ENCODE assay signal across 21 cellular contexts in genomic region chr5:132838516-132839282, GRCh38. TPM values are rescaled to one million over a fixed set of nuclear protein-coding genes. Genes with fewer than 3 reads are reported as not detected.
DNase-seq lines count a peak whose midpoint lies in the region; ATAC-seq and TF ChIP-seq lines count a peak whose summit lies in the region.
"Had no signal": no experiment of that assay in that cellular context is flagged by ENCODE, and none has a peak within 500 bp of the region (broad histone marks: within the 10 kb centered on the region; RNA-seq: fewer than 3 reads in every experiment).

No MANE protein-coding gene starts in this region.

- peaks cover 0 to 25% (median 0%) of the 10 kb centered on the region in 12 donors for H3K4me1 ChIP-seq in heart left ventricle
- H3K4me1 ChIP-seq: ascending aorta, testis had no signal

- no peaks in the 10 kb centered on the region for H3K36me3 ChIP-seq in heart left ventricle
- H3K36me3 ChIP-seq: ascending aorta, sigmoid colon had no signal

- H3K27me3 ChIP-seq in AG04450 (ENCODE audit: control insufficient read depth, insufficient read depth, low read length) (no peaks in the 10 kb centered on the region), heart left ventricle (no peaks in the 10 kb centered on the region)
- H3K27me3 ChIP-seq: ascending aorta, sigmoid colon, testis had no signal

- H3K27ac Mint-ChIP-seq in chondrocyte (ENCODE audit: unreplicated experiment): no peak overlapping the region
- H3K27ac Mint-ChIP-seq: activated naive CD4-positive, alpha-beta T cell treated with anti-CD3 and anti-CD28 coated beads for 36 hours; CD4-positive, CD25-positive, alpha-beta regulatory T cell had no signal

- no peak for TF ChIP-seq CTCF in AG04450 (IDR thresholded peaks at IDR 0.05; ENCODE audit: low read depth, low read length)
- no peak for TF ChIP-seq CTCF in chondrocyte (IDR thresholded peaks at IDR 0.05)
- no peak for TF ChIP-seq CTCF in heart left ventricle (IDR thresholded peaks at IDR 0.05)

- H3K36me3 Mint-ChIP-seq in chondrocyte (ENCODE audit: low read depth): no peaks in the 10 kb centered on the region
- H3K36me3 Mint-ChIP-seq: CD4-positive, CD25-positive, alpha-beta regulatory T cell had no signal

- WGBS in heart left ventricle, 4 donors: 80 to 90% (median 82%) methylated on average over 3 of the region's 3 CpGs

- H3K4me3 Mint-ChIP-seq in chondrocyte (ENCODE audit: unreplicated experiment): no peak overlapping the region
- H3K4me3 Mint-ChIP-seq: activated naive CD4-positive, alpha-beta T cell treated with anti-CD3 and anti-CD28 coated beads for 36 hours; CD4-positive, CD25-positive, alpha-beta regulatory T cell had no signal

- no peaks in the 10 kb centered on the region for H3K27me3 Mint-ChIP-seq in chondrocyte (ENCODE audit: low read depth)

- H3K9me3 Mint-ChIP-seq in chondrocyte (ENCODE audit: low read depth): no peaks in the 10 kb centered on the region
- H3K9me3 Mint-ChIP-seq: activated naive CD4-positive, alpha-beta T cell treated with anti-CD3 and anti-CD28 coated beads for 36 hours; CD4-positive, CD25-positive, alpha-beta regulatory T cell had no signal

- H3K9me3 ChIP-seq in AG04450 (ENCODE audit: control insufficient read depth, insufficient read depth, low read length): no peaks in the 10 kb centered on the region
- H3K9me3 ChIP-seq in heart left ventricle: no peaks in the 10 kb centered on the region
- H3K9me3 ChIP-seq: A549, ascending aorta, sigmoid colon, testis had no signal

- H3K4me1 Mint-ChIP-seq in chondrocyte (ENCODE audit: low read depth): no peaks in the 10 kb centered on the region
- H3K4me1 Mint-ChIP-seq: CD4-positive, CD25-positive, alpha-beta regulatory T cell had no signal

- CTCF ChIA-PET in AG04450 (lab: Charles Lee): interaction anchor here (0.6 to 3.5 kb wide), 4 partner anchors 9 to 451 kb away, joined by 3 to 18 read pairs (median 4); no protein-coding TSS in a partner anchor
- CTCF ChIA-PET in HEK293T (lab: Yijun Ruan, JAX): interaction anchor here (0.9 kb wide), 1 partner anchor 18 kb away, joined by 3 read pairs; no protein-coding TSS in a partner anchor

- H3K27ac ChIP-seq in AG04450 (ENCODE audit: low read depth, low read length): peak overlapping the region; percentile 95
- H3K27ac ChIP-seq in angular gyrus (ENCODE audit: low read depth, low read length): peak overlapping the region; percentile 80
- peak overlapping the region in 16 of 21 experiments; percentile 52 to 82 (median 72) for H3K27ac ChIP-seq in skin epidermis
- H3K27ac ChIP-seq in heart left ventricle: peak overlapping the region in 4 of 12 donors; percentile 33 to 72 (median 57)
- H3K27ac ChIP-seq: A549, ascending aorta, RWPE1 had no signal

- no peak for DNase-seq in AG04450 (ENCODE audit: low read depth, low spot score)
- DNase-seq in left colon: no peak
- DNase-seq in chondrocyte (ENCODE audit: low spot score): no peak
- DNase-seq in HEK293T (ENCODE audit: extremely low spot score): no peak
- no peak for DNase-seq in heart left ventricle
- no peak for DNase-seq in pons (ENCODE audit: low spot score)
- DNase-seq: activated CD4-positive, alpha-beta T cell treated with anti-CD3 and anti-CD28 coated beads, Interleukin-2, amount 50 U/mL, for 1 hour; activated naive CD4-positive, alpha-beta T cell treated with anti-CD3 and anti-CD28 coated beads for 36 hours; CD4-positive, CD25-positive, alpha-beta regulatory T cell; erythroblast; NCI-H1694 treated with DMSO at 0.1 percent for 48 hours; NCI-H226; NK-92 treated with Interleukin-12 subunit alpha and Interleukin-12 subunit beta, amount 100 ng/mL, for 24 hours; sigmoid colon; testis had no signal

- POLR2A ChIA-PET in AG04450 (lab: Yijun Ruan, JAX): interaction anchor here (1.3 to 2.5 kb wide), 3 partner anchors 15 to 451 kb away, joined by 3 to 10 read pairs (median 3); partner anchors contain the start of genes GDF9 and UQCRQ
- POLR2A ChIA-PET in HEK293T (lab: Yijun Ruan, JAX): interaction anchor here (0.8 kb wide), 1 partner anchor 28 kb away, joined by 4 read pairs; the partner anchor contains the start of gene UQCRQ

- no peak for TF ChIP-seq POLR2A in heart left ventricle (IDR thresholded peaks at IDR 0.05)

- H3K4me3 ChIP-seq in AG04450 (ENCODE audit: low read depth, low read length) (no peak overlapping the region), skin epidermis (no peak overlapping the region), heart left ventricle (no peak overlapping the region)
- H3K4me3 ChIP-seq: A549, ascending aorta, sigmoid colon, testis had no signal

- ATAC-seq in left colon: peak; percentile 50
- ATAC-seq in heart left ventricle: no peak
- ATAC-seq: A549, HCT116 had no signal

- intact Hi-C loops in left colon (cut with DNase I, micrococcal nuclease) (no loop called here), heart left ventricle (cut with DNase I) (no loop called here)

TF ChIP-seq in HEK293T, 16 proteins besides CTCF, POLR2A, EP300 and RAD21:
- no peak for TF ChIP-seq TARDBP (IDR thresholded peaks at IDR 0.05)
- no peak for TF ChIP-seq SP1 (IDR thresholded peaks at IDR 0.05)
- TF ChIP-seq FOXM1 (IDR thresholded peaks at IDR 0.05; ENCODE audit: borderline replicate concordance): no peak
- TF ChIP-seq CTBP1 (IDR thresholded peaks at IDR 0.05; ENCODE audit: borderline replicate concordance): no peak
- TF ChIP-seq L3MBTL2 (conservative IDR thresholded peaks at IDR 0.05): no peak
- TF ChIP-seq BHLHE40 (IDR thresholded peaks at IDR 0.05; ENCODE audit: borderline replicate concordance): no peak
- no peak for TF ChIP-seq ELF4 (IDR thresholded peaks at IDR 0.05)
- no peak for TF ChIP-seq LEF1 (IDR thresholded peaks at IDR 0.05; ENCODE audit: borderline replicate concordance)
- TF ChIP-seq ARNT (IDR thresholded peaks at IDR 0.05): no peak
- no peak for TF ChIP-seq FOXA1 (IDR thresholded peaks at IDR 0.05)
- no peak for TF ChIP-seq FOXK2 (IDR thresholded peaks at IDR 0.05)
- TF ChIP-seq PKNOX1 (IDR thresholded peaks at IDR 0.05): no peak

RNA-seq across cellular contexts. Expression of gene SHROOM1, which starts 8.3 kb away (rescaled TPM):
- 4.5 and 6.0 TPM in 2 replicates for polyA plus RNA-seq in AG04450 (2011; rRNA removed)
- polyA minus RNA-seq in AG04450 (2011; rRNA and poly(A)+ RNA removed): 7.6 and 8.0 TPM in 2 replicates
- 10 to 100 TPM; 49.4 to 53.4 TPM for total RNA-seq in left colon
- total RNA-seq in chondrocyte: 6.5 to 7.7 TPM (median 7.6 TPM) in 3 replicates
- total RNA-seq in heart left ventricle: 1 to 10 TPM; 2.9 to 6.8 (median 4.7) TPM
- 1 to 10 TPM; 2.0 to 4.8 TPM for polyA plus RNA-seq in heart left ventricle
- polyA plus RNA-seq: CD4-positive, CD25-positive, alpha-beta regulatory T cell had no signal

RNA-seq across cellular contexts. Expression of gene SOWAHA, which starts 25.6 kb away (rescaled TPM):
- polyA plus RNA-seq in AG04450 (2011; rRNA removed) (0.05 TPM in 1 of 2 replicates, not detected in the other), heart left ventricle (under 1 TPM; 0.03 to 0.08 TPM)
- 0.05 TPM in 1 of 2 replicates, not detected in the other for polyA minus RNA-seq in AG04450 (2011; rRNA and poly(A)+ RNA removed)
- total RNA-seq in left colon (10 to 100 TPM; 36.0 to 38.8 TPM), chondrocyte (not detected in 3 replicates), heart left ventricle (under 1 TPM in 3 of 9 donors, not detected in 6; 0.24 to 0.50 (median 0.38) TPM)
- total RNA-seq: activated naive CD4-positive, alpha-beta T cell treated with anti-CD3 and anti-CD28 coated beads for 36 hours; ascending aorta; CD4-positive, CD25-positive, alpha-beta regulatory T cell had no signal
- polyA plus RNA-seq: CD4-positive, CD25-positive, alpha-beta regulatory T cell had no signal

RNA-seq across cellular contexts. Expression of gene GDF9, which starts 27.6 kb away (rescaled TPM):
- polyA plus RNA-seq in AG04450 (2011; rRNA removed) (0.14 and 0.15 TPM in 2 replicates), heart left ventricle (under 1 TPM; 0.10 to 0.27 TPM)
- 0.17 TPM in 1 of 2 replicates, not detected in the other for polyA minus RNA-seq in AG04450 (2011; rRNA and poly(A)+ RNA removed)
- total RNA-seq in left colon (under 1 TPM; 0.09 to 0.50 TPM), chondrocyte (0.29 to 0.38 TPM (median 0.30 TPM) in 3 replicates), heart left ventricle (under 1 TPM in 8 of 9 donors, not detected in 1; 0.25 to 1.00 (median 0.51) TPM)
- total RNA-seq: ascending aorta had no signal

RNA-seq across cellular contexts. Expression of gene UQCRQ, which starts 27.7 kb away (rescaled TPM):
- 318 and 329 TPM in 2 replicates for polyA plus RNA-seq in AG04450 (2011; rRNA removed)
- 18.5 and 20.0 TPM in 2 replicates for polyA minus RNA-seq in AG04450 (2011; rRNA and poly(A)+ RNA removed)
- total RNA-seq in left colon: 100 to 1,000 TPM; 769 to 906 TPM
- 378 to 436 TPM (median 403 TPM) in 3 replicates for total RNA-seq in chondrocyte
- 1,000 to 10,000 TPM in 6 of 9 donors, 100 to 1,000 TPM in 3; 539 to 2,034 (median 1,454) TPM for total RNA-seq in heart left ventricle
- 1,000 to 10,000 TPM in 1 of 2 donors, 100 to 1,000 TPM in 1; 656 to 2,165 TPM for polyA plus RNA-seq in heart left ventricle

RNA-seq across cellular contexts. Expression of gene LEAP2, which starts 34.8 kb away (rescaled TPM):
- 0.61 and 0.91 TPM in 2 replicates for polyA plus RNA-seq in AG04450 (2011; rRNA removed)
- 0.51 and 0.65 TPM in 2 replicates for polyA minus RNA-seq in AG04450 (2011; rRNA and poly(A)+ RNA removed)
- total RNA-seq in left colon: 10 to 100 TPM in 1 of 2 donors, 1 to 10 TPM in 1; 2.9 to 10.7 TPM
- total RNA-seq in chondrocyte: 0.35 to 0.72 TPM (median 0.60 TPM) in 3 replicates
- 1 to 10 TPM in 4 of 9 donors, under 1 TPM in 5; 0.16 to 1.9 (median 0.91) TPM for total RNA-seq in heart left ventricle
- 1 to 10 TPM in 1 of 2 donors, under 1 TPM in 1; 0.37 to 2.0 TPM for polyA plus RNA-seq in heart left ventricle

Comparison
In these comparisons a context has a peak if more than half of its experiments do, and no peak if none do; other contexts are left out.
1. RNA of gene SOWAHA, which starts 25.6 kb away (total RNA-seq): 36.0 to 38.8 TPM in left colon; 0.24 to 0.50 TPM in heart left ventricle and not detected in chondrocyte; every median in the first group is over 10 times any median in the second.